ENCODE assay signal across 1 cellular context in the genomic region with DNA sequence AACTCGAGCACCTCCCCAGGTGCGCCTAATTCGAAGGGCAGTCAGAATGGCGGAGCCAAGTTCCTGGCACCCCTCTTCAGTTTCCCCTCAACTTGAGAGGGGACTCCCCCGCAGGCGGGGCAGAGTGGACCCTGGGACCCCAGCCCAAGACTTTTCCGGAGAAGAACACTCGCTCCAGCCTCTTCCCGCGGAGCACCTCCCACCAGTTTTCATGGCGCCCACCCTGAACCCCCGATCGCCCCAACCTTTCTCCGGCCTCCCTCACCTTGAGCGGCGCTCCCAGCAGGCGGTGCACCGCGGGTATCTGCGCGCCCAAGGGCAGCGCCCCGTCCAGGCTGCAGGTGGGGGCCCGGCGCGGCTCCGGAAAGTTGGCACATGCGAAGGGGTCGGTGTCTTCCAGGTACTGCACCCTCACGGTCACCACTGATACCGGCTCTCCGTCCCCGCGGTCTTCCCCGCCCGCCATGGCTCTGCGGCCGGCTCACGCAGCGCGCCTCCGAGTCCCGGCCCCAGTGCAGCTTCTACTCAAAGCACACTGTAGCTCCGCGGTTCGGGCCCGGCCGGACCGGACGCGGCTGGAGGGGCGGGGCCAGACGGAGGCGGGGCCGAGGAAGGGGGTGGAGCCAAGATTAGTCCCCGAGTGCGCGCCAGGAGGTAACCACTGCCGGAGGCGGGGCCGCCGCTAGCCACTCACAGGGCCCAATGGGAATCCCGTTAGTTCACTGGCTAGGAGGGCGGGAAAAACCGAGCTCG.
A peak's percentile ranks its signal among the peaks of the same experiment; 100 is the strongest.
TF ChIP-seq lines count a peak whose summit lies in the region.

Gene FHOD1 (minus strand): TSS at position 537 of the 753 bp plus-strand sequence. CDS start 71 bp downstream, at position 466.

TF ChIP-seq in HepG2, 621 proteins besides CTCF, POLR2A, EP300 and RAD21 (continued from another document and continues in another):
- no peak for TF ChIP-seq GRHL1 (CRISPR knock-in tag; conservative IDR thresholded peaks at IDR 0.05)
- no peak for TF ChIP-seq GTF3A (CRISPR knock-in tag; conservative IDR thresholded peaks at IDR 0.05)
- TF ChIP-seq ZFAT (CRISPR knock-in tag; conservative IDR thresholded peaks at IDR 0.05) = no peak
- TF ChIP-seq SMARCE1 (IDR thresholded peaks at IDR 0.05; ENCODE audit: borderline replicate concordance) = no peak
- peak; percentile 69 for TF ChIP-seq SP2 (CRISPR knock-in tag; IDR thresholded peaks at IDR 0.05)
- TF ChIP-seq TCF7L2 (IDR thresholded peaks at IDR 0.05; ENCODE audit: low read depth, low read length) = no peak
- no peak for TF ChIP-seq THYN1 (CRISPR knock-in tag; IDR thresholded peaks at IDR 0.05; ENCODE audit: borderline replicate concordance, low read depth)
- TF ChIP-seq, protein P1, sequence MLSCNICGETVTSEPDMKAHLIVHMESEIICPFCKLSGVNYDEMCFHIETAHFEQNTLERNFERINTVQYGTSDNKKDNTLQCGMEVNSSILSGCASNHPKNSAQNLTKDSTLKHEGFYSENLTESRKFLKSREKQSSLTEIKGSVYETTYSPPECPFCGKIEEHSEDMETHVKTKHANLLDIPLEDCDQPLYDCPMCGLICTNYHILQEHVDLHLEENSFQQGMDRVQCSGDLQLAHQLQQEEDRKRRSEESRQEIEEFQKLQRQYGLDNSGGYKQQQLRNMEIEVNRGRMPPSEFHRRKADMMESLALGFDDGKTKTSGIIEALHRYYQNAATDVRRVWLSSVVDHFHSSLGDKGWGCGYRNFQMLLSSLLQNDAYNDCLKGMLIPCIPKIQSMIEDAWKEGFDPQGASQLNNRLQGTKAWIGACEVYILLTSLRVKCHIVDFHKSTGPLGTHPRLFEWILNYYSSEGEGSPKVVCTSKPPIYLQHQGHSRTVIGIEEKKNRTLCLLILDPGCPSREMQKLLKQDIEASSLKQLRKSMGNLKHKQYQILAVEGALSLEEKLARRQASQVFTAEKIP (CRISPR knock-in tag; IDR thresholded peaks at IDR 0.05; ENCODE audit: borderline replicate concordance) = no peak
- peak; percentile 58; the same call in 1 of the 2 replicates for TF ChIP-seq CHD2 (IDR thresholded peaks at IDR 0.05; ENCODE audit: low read depth, low read length)
- TF ChIP-seq, protein P2, sequence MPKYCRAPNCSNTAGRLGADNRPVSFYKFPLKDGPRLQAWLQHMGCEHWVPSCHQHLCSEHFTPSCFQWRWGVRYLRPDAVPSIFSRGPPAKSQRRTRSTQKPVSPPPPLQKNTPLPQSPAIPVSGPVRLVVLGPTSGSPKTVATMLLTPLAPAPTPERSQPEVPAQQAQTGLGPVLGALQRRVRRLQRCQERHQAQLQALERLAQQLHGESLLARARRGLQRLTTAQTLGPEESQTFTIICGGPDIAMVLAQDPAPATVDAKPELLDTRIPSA (CRISPR knock-in tag; IDR thresholded peaks at IDR 0.05; ENCODE audit: borderline replicate concordance) = no peak
- TF ChIP-seq AKAP8 (CRISPR knock-in tag; IDR thresholded peaks at IDR 0.05) = no peak
- 0 out of 2 replicates have a peak, but pooled peaks have one; percentile 50 for TF ChIP-seq SMYD3 (CRISPR knock-in tag; IDR thresholded peaks at IDR 0.05)
- no peak; the same call in 1 of the 2 replicates for TF ChIP-seq CENPBD1 (CRISPR knock-in tag; IDR thresholded peaks at IDR 0.05; ENCODE audit: borderline replicate concordance, low read depth)
- TF ChIP-seq RELA (CRISPR knock-in tag; IDR thresholded peaks at IDR 0.05) = peak; percentile 84; the same call in 1 of the 2 replicates
- TF ChIP-seq SMAD9 (CRISPR knock-in tag; IDR thresholded peaks at IDR 0.05) = no peak
- peak; percentile 20; the same call in 1 of the 2 replicates for TF ChIP-seq HMG20B (CRISPR knock-in tag; conservative IDR thresholded peaks at IDR 0.05)
- no peak for TF ChIP-seq ZNF567 (CRISPR knock-in tag; IDR thresholded peaks at IDR 0.05; ENCODE audit: borderline replicate concordance)
- peak; percentile 82 for TF ChIP-seq KLF11 (CRISPR knock-in tag; IDR thresholded peaks at IDR 0.05)
- TF ChIP-seq, protein P3, sequence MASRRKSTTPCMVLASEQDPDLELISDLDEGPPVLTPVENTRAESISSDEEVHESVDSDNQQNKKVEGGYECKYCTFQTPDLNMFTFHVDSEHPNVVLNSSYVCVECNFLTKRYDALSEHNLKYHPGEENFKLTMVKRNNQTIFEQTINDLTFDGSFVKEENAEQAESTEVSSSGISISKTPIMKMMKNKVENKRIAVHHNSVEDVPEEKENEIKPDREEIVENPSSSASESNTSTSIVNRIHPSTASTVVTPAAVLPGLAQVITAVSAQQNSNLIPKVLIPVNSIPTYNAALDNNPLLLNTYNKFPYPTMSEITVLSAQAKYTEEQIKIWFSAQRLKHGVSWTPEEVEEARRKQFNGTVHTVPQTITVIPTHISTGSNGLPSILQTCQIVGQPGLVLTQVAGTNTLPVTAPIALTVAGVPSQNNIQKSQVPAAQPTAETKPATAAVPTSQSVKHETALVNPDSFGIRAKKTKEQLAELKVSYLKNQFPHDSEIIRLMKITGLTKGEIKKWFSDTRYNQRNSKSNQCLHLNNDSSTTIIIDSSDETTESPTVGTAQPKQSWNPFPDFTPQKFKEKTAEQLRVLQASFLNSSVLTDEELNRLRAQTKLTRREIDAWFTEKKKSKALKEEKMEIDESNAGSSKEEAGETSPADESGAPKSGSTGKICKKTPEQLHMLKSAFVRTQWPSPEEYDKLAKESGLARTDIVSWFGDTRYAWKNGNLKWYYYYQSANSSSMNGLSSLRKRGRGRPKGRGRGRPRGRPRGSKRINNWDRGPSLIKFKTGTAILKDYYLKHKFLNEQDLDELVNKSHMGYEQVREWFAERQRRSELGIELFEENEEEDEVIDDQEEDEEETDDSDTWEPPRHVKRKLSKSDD (CRISPR knock-in tag; IDR thresholded peaks at IDR 0.05; ENCODE audit: low read depth) = 0 out of 2 replicates have a peak, but pooled peaks have one; percentile 25
- no peak for TF ChIP-seq SETDB1 (CRISPR knock-in tag; IDR thresholded peaks at IDR 0.05; ENCODE audit: borderline replicate concordance)
- no peak for TF ChIP-seq CCAR2 (optimal IDR thresholded peaks at IDR 0.05; ENCODE audit: low read depth, low read length)
- TF ChIP-seq ATF7 (IDR thresholded peaks at IDR 0.05) = no peak
- TF ChIP-seq ATF7 (CRISPR knock-in tag; IDR thresholded peaks at IDR 0.05) = no peak; the same call in 1 of the 2 replicates
- TF ChIP-seq TERF1 (CRISPR knock-in tag; IDR thresholded peaks at IDR 0.05) = 0 out of 2 replicates have a peak, but pooled peaks have one; percentile 29
- TF ChIP-seq, protein P4, sequence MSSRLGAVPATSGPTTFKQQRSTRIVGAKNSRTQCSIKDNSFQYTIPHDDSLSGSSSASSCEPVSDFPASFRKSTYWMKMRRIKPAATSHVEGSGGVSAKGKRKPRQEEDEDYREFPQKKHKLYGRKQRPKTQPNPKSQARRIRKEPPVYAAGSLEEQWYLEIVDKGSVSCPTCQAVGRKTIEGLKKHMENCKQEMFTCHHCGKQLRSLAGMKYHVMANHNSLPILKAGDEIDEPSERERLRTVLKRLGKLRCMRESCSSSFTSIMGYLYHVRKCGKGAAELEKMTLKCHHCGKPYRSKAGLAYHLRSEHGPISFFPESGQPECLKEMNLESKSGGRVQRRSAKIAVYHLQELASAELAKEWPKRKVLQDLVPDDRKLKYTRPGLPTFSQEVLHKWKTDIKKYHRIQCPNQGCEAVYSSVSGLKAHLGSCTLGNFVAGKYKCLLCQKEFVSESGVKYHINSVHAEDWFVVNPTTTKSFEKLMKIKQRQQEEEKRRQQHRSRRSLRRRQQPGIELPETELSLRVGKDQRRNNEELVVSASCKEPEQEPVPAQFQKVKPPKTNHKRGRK (CRISPR knock-in tag; IDR thresholded peaks at IDR 0.05) = no peak; the same call in 1 of the 2 replicates
- TF ChIP-seq ZNF264 (CRISPR knock-in tag; IDR thresholded peaks at IDR 0.05) = no peak
- TF ChIP-seq JUNB (CRISPR knock-in tag; IDR thresholded peaks at IDR 0.05; ENCODE audit: borderline replicate concordance) = no peak
- no peak for TF ChIP-seq SMARCC2 (IDR thresholded peaks at IDR 0.05)
- TF ChIP-seq, protein P5, sequence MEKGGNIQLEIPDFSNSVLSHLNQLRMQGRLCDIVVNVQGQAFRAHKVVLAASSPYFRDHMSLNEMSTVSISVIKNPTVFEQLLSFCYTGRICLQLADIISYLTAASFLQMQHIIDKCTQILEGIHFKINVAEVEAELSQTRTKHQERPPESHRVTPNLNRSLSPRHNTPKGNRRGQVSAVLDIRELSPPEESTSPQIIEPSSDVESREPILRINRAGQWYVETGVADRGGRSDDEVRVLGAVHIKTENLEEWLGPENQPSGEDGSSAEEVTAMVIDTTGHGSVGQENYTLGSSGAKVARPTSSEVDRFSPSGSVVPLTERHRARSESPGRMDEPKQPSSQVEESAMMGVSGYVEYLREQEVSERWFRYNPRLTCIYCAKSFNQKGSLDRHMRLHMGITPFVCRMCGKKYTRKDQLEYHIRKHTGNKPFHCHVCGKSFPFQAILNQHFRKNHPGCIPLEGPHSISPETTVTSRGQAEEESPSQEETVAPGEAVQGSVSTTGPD (CRISPR knock-in tag; IDR thresholded peaks at IDR 0.05) = no peak
- TF ChIP-seq ZSCAN9 (CRISPR knock-in tag; IDR thresholded peaks at IDR 0.05; ENCODE audit: borderline replicate concordance) = peak; percentile 86
- TF ChIP-seq ZNF124 (CRISPR knock-in tag; IDR thresholded peaks at IDR 0.05) = peak; percentile 85; the same call in 1 of the 2 replicates
- TF ChIP-seq, protein P6, sequence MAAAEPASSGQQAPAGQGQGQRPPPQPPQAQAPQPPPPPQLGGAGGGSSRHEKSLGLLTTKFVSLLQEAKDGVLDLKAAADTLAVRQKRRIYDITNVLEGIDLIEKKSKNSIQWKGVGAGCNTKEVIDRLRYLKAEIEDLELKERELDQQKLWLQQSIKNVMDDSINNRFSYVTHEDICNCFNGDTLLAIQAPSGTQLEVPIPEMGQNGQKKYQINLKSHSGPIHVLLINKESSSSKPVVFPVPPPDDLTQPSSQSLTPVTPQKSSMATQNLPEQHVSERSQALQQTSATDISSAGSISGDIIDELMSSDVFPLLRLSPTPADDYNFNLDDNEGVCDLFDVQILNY (CRISPR knock-in tag; conservative IDR thresholded peaks at IDR 0.05) = peak; percentile 93
- TF ChIP-seq ATF3 (CRISPR knock-in tag; IDR thresholded peaks at IDR 0.05) = 0 out of 2 replicates have a peak, but pooled peaks have one; percentile 52
- peak; percentile 40 for TF ChIP-seq ATF7-NPFF (CRISPR knock-in tag; IDR thresholded peaks at IDR 0.05; ENCODE audit: low read depth)
- no peak for TF ChIP-seq TP53 (CRISPR knock-in tag; conservative IDR thresholded peaks at IDR 0.05)
- no peak for TF ChIP-seq DR1 (CRISPR knock-in tag; IDR thresholded peaks at IDR 0.05)
- TF ChIP-seq, protein P7, sequence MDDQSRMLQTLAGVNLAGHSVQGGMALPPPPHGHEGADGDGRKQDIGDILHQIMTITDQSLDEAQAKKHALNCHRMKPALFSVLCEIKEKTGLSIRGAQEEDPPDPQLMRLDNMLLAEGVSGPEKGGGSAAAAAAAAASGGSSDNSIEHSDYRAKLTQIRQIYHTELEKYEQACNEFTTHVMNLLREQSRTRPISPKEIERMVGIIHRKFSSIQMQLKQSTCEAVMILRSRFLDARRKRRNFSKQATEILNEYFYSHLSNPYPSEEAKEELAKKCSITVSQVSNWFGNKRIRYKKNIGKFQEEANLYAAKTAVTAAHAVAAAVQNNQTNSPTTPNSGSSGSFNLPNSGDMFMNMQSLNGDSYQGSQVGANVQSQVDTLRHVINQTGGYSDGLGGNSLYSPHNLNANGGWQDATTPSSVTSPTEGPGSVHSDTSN (CRISPR knock-in tag; IDR thresholded peaks at IDR 0.05; ENCODE audit: borderline replicate concordance) = no peak
- TF ChIP-seq ZNF276 (CRISPR knock-in tag; IDR thresholded peaks at IDR 0.05; ENCODE audit: low read depth) = no peak
- no peak for TF ChIP-seq ZNF282 (IDR thresholded peaks at IDR 0.05; ENCODE audit: partially characterized antibody)
- peak; percentile 48; the same call in 1 of the 2 replicates for TF ChIP-seq TGIF2 (CRISPR knock-in tag; IDR thresholded peaks at IDR 0.05)
- TF ChIP-seq PAF1 (CRISPR knock-in tag; IDR thresholded peaks at IDR 0.05) = no peak
- no peak for TF ChIP-seq NAIF1 (CRISPR knock-in tag; IDR thresholded peaks at IDR 0.05; ENCODE audit: borderline replicate concordance)
- TF ChIP-seq ZNF160 (CRISPR knock-in tag; IDR thresholded peaks at IDR 0.05) = no peak
- TF ChIP-seq ZFP90 (CRISPR knock-in tag; IDR thresholded peaks at IDR 0.05; ENCODE audit: borderline replicate concordance) = peak; percentile 15; the same call in 1 of the 2 replicates
- no peak for TF ChIP-seq MEF2D (CRISPR knock-in tag; IDR thresholded peaks at IDR 0.05)
